ENCODE assay signal across 1 cellular context in genomic region chr5:151755383-151755782, GRCh38.
TF ChIP-seq lines count a peak whose summit lies in the region.

No MANE protein-coding gene starts in this region.

TF ChIP-seq in GM12878, 131 proteins besides CTCF, POLR2A, EP300 and RAD21:
- TF ChIP-seq ZNF274 (IDR thresholded peaks at IDR 0.05; ENCODE audit: insufficient read depth, insufficient read length) = no peak
- peak; percentile 75 for TF ChIP-seq NR2F1 (conservative IDR thresholded peaks at IDR 0.05)
- no peak for TF ChIP-seq DPF2 (IDR thresholded peaks at IDR 0.05)
- peak; percentile 22; the same call in 1 of the 2 replicates for TF ChIP-seq NR2C1 (IDR thresholded peaks at IDR 0.05)
- no peak for TF ChIP-seq HDGF (IDR thresholded peaks at IDR 0.05)
- no peak for TF ChIP-seq NRF1 (conservative IDR thresholded peaks at IDR 0.05; ENCODE audit: low read depth, low read length)
- TF ChIP-seq, protein P1, sequence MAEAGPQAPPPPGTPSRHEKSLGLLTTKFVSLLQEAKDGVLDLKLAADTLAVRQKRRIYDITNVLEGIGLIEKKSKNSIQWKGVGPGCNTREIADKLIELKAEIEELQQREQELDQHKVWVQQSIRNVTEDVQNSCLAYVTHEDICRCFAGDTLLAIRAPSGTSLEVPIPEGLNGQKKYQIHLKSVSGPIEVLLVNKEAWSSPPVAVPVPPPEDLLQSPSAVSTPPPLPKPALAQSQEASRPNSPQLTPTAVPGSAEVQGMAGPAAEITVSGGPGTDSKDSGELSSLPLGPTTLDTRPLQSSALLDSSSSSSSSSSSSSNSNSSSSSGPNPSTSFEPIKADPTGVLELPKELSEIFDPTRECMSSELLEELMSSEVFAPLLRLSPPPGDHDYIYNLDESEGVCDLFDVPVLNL (IDR thresholded peaks at IDR 0.05; ENCODE audit: low read depth, low read length) = no peak
- no peak for TF ChIP-seq STAT3 (IDR thresholded peaks at IDR 0.05; ENCODE audit: low read depth, low read length)
- TF ChIP-seq, protein P2, sequence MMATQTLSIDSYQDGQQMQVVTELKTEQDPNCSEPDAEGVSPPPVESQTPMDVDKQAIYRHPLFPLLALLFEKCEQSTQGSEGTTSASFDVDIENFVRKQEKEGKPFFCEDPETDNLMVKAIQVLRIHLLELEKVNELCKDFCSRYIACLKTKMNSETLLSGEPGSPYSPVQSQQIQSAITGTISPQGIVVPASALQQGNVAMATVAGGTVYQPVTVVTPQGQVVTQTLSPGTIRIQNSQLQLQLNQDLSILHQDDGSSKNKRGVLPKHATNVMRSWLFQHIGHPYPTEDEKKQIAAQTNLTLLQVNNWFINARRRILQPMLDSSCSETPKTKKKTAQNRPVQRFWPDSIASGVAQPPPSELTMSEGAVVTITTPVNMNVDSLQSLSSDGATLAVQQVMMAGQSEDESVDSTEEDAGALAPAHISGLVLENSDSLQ (IDR thresholded peaks at IDR 0.05) = no peak
- TF ChIP-seq, protein P3, sequence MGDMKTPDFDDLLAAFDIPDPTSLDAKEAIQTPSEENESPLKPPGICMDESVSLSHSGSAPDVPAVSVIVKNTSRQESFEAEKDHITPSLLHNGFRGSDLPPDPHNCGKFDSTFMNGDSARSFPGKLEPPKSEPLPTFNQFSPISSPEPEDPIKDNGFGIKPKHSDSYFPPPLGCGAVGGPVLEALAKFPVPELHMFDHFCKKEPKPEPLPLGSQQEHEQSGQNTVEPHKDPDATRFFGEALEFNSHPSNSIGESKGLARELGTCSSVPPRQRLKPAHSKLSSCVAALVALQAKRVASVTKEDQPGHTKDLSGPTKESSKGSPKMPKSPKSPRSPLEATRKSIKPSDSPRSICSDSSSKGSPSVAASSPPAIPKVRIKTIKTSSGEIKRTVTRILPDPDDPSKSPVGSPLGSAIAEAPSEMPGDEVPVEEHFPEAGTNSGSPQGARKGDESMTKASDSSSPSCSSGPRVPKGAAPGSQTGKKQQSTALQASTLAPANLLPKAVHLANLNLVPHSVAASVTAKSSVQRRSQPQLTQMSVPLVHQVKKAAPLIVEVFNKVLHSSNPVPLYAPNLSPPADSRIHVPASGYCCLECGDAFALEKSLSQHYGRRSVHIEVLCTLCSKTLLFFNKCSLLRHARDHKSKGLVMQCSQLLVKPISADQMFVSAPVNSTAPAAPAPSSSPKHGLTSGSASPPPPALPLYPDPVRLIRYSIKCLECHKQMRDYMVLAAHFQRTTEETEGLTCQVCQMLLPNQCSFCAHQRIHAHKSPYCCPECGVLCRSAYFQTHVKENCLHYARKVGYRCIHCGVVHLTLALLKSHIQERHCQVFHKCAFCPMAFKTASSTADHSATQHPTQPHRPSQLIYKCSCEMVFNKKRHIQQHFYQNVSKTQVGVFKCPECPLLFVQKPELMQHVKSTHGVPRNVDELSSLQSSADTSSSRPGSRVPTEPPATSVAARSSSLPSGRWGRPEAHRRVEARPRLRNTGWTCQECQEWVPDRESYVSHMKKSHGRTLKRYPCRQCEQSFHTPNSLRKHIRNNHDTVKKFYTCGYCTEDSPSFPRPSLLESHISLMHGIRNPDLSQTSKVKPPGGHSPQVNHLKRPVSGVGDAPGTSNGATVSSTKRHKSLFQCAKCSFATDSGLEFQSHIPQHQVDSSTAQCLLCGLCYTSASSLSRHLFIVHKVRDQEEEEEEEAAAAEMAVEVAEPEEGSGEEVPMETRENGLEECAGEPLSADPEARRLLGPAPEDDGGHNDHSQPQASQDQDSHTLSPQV (IDR thresholded peaks at IDR 0.05) = no peak
- no peak for TF ChIP-seq MEF2A (IDR thresholded peaks at IDR 0.05; ENCODE audit: insufficient read depth, low read depth, low read length)
- no peak for TF ChIP-seq ZNF207 (IDR thresholded peaks at IDR 0.05; ENCODE audit: borderline replicate concordance)
- no peak for TF ChIP-seq RFX5 (IDR thresholded peaks at IDR 0.05; ENCODE audit: low read depth, low read length)
- no peak for TF ChIP-seq RUNX3 (IDR thresholded peaks at IDR 0.05; ENCODE audit: low read length)
TF ChIP-seq in GM12878: peak in this region for 2.
